In the genomic region with DNA sequence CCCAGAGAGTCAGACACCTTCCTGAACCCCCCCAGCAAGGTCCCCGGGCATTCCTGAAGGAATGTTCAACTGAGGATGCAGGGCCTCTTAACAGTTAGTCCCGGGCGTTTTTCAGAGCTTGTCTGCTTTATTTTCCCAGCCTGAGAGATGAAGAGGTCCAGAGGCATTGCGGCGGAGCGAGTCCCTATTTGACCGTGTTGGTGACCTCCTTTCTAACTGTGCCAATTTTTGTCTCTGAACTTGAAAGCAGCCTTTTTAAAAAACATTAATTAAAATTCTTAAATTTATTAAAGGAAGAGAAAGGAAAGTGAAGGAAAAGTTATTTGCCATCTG, we compare ENCODE assay signal across 8 cellular contexts. TPM values are rescaled to one million over a fixed set of nuclear protein-coding genes. Genes with fewer than 3 reads are reported as not detected.
A peak's percentile ranks its signal among the peaks of the same experiment; 100 is the strongest.
DNase-seq lines count a peak whose midpoint lies in the region; ATAC-seq and TF ChIP-seq lines count a peak whose summit lies in the region.

No MANE protein-coding gene starts in this region.

- no peak for ATAC-seq in effector memory CD8-positive, alpha-beta T cell (replicated peaks)
- peak in 1 of 2 donors; percentile 2 for ATAC-seq in natural killer cell treated with Interleukin-12 subunit alpha and Interleukin-12 subunit beta and Interleukin-15 and Interleukin-18, amount 100 ng/mL, for 72 hours
- ATAC-seq in GM19324 (IDR thresholded peaks at IDR 0.05; ENCODE audit: low FRiP score, unreplicated experiment) = no peak

- H3K27ac Mint-ChIP-seq in activated CD4-positive, alpha-beta T cell treated with anti-CD3 and anti-CD28 coated beads, Interleukin-2, amount 10 ng/mL, durations not matched to agents 24 days and 14 days = peak overlapping the region; percentile 87
- peak overlapping the region; percentile 94 to 95 for H3K27ac Mint-ChIP-seq in effector memory CD8-positive, alpha-beta T cell
- peak overlapping the region; percentile 82 to 94 for H3K27ac Mint-ChIP-seq in natural killer cell treated with Interleukin-12 subunit alpha and Interleukin-12 subunit beta and Interleukin-15 and Interleukin-18, amount 100 ng/mL, for 72 hours

- peaks cover 17% of the 10 kb centered on the region for H3K36me3 Mint-ChIP-seq in activated CD4-positive, alpha-beta T cell treated with anti-CD3 and anti-CD28 coated beads, Interleukin-2, amount 10 ng/mL, durations not matched to agents 24 days and 14 days (ENCODE audit: low read depth)
- H3K36me3 Mint-ChIP-seq in effector memory CD8-positive, alpha-beta T cell (ENCODE audit: insufficient read depth) = peaks cover 10% of the 10 kb centered on the region
- H3K36me3 Mint-ChIP-seq in natural killer cell treated with Interleukin-12 subunit alpha and Interleukin-12 subunit beta and Interleukin-15 and Interleukin-18, amount 100 ng/mL, for 72 hours = peaks cover 5% of the 10 kb centered on the region

- H3K9me3 Mint-ChIP-seq in activated CD4-positive, alpha-beta T cell treated with anti-CD3 and anti-CD28 coated beads, Interleukin-2, amount 10 ng/mL, durations not matched to agents 24 days and 14 days = no peaks in the 10 kb centered on the region
- H3K9me3 Mint-ChIP-seq in effector memory CD8-positive, alpha-beta T cell = no peaks in the 10 kb centered on the region
- H3K9me3 Mint-ChIP-seq in natural killer cell treated with Interleukin-12 subunit alpha and Interleukin-12 subunit beta and Interleukin-15 and Interleukin-18, amount 100 ng/mL, for 72 hours = no peaks in the 10 kb centered on the region

- H3K4me3 Mint-ChIP-seq in activated CD4-positive, alpha-beta T cell treated with anti-CD3 and anti-CD28 coated beads, Interleukin-2, amount 10 ng/mL, durations not matched to agents 24 days and 14 days = peak overlapping the region; percentile 98
- H3K4me3 Mint-ChIP-seq in effector memory CD8-positive, alpha-beta T cell = peak overlapping the region; percentile 91 to 95
- peak overlapping the region; percentile 98 for H3K4me3 Mint-ChIP-seq in natural killer cell treated with Interleukin-12 subunit alpha and Interleukin-12 subunit beta and Interleukin-15 and Interleukin-18, amount 100 ng/mL, for 72 hours

- DNase-seq in activated CD4-positive, alpha-beta T cell treated with anti-CD3 and anti-CD28 coated beads, Interleukin-2, amount 10 ng/mL, durations not matched to agents 24 days and 14 days = no peak
- no peak for DNase-seq in activated CD4-positive, alpha-beta T cell treated with anti-CD3 and anti-CD28 coated beads, Interleukin-2, amount 50 U/mL, for 48 hours
- DNase-seq in NCI-H2227 treated with DMSO at 0.1 percent for 48 hours (lab: John Stamatoyannopoulos, UW) (peak; percentile 90), GM13976 (ENCODE audit: low spot score) (no peak), mucosa of gallbladder (ENCODE audit: low spot score) (no peak)
- peak in 1 of 3 experiments; percentile 1 for DNase-seq in effector memory CD8-positive, alpha-beta T cell
- no peak for DNase-seq in natural killer cell treated with Interleukin-12 subunit alpha and Interleukin-12 subunit beta and Interleukin-15 and Interleukin-18, amount 100 ng/mL, for 72 hours (ENCODE audit: low spot score)

- intact Hi-C loops in activated CD4-positive, alpha-beta T cell treated with anti-CD3 and anti-CD28 coated beads, Interleukin-2, amount 10 ng/mL, durations not matched to agents 24 days and 14 days (cut with micrococcal nuclease) = no loop called here

- no peak for TF ChIP-seq CTCF in GM13976 (IDR thresholded peaks at IDR 0.05; ENCODE audit: borderline replicate concordance, control extremely low read depth, extremely low read depth, insufficient read depth, missing control alignments)

- H3K27me3 Mint-ChIP-seq in activated CD4-positive, alpha-beta T cell treated with anti-CD3 and anti-CD28 coated beads, Interleukin-2, amount 10 ng/mL, durations not matched to agents 24 days and 14 days = no peaks in the 10 kb centered on the region
- no peaks in the 10 kb centered on the region for H3K27me3 Mint-ChIP-seq in effector memory CD8-positive, alpha-beta T cell
- H3K27me3 Mint-ChIP-seq in natural killer cell treated with Interleukin-12 subunit alpha and Interleukin-12 subunit beta and Interleukin-15 and Interleukin-18, amount 100 ng/mL, for 72 hours = no peaks in the 10 kb centered on the region

- in situ Hi-C loops in GM13976 (cut with MboI; ENCODE audit: low sequenced_read_pairs, unreplicated experiment) = no loop called here

- peaks cover 25% of the 10 kb centered on the region for H3K4me1 Mint-ChIP-seq in activated CD4-positive, alpha-beta T cell treated with anti-CD3 and anti-CD28 coated beads, Interleukin-2, amount 10 ng/mL, durations not matched to agents 24 days and 14 days
- peaks cover 15 to 35% of the 10 kb centered on the region in 2 donors for H3K4me1 Mint-ChIP-seq in effector memory CD8-positive, alpha-beta T cell (ENCODE audit: low read depth in 2 of 2)
- peaks cover 15 to 21% of the 10 kb centered on the region in 2 donors for H3K4me1 Mint-ChIP-seq in natural killer cell treated with Interleukin-12 subunit alpha and Interleukin-12 subunit beta and Interleukin-15 and Interleukin-18, amount 100 ng/mL, for 72 hours (ENCODE audit: low read depth in 2 of 2)

RNA-seq across cellular contexts. Expression of a gene that starts 0.4 kb away (rescaled TPM):
- 51.0 and 56.1 TPM in 2 replicates for total RNA-seq in activated CD4-positive, alpha-beta T cell treated with anti-CD3 and anti-CD28 coated beads, Interleukin-2, amount 10 ng/mL, durations not matched to agents 24 days and 14 days
- 10 to 100 TPM; 34.8 to 52.1 TPM for total RNA-seq in natural killer cell treated with Interleukin-12 subunit alpha and Interleukin-12 subunit beta and Interleukin-15 and Interleukin-18, amount 100 ng/mL, for 72 hours
- 52.9 TPM for total RNA-seq in mucosa of gallbladder
